In genomic region chr2:113126845-113127645, GRCh38 we compare ENCODE assay signal across 14 cellular contexts. TPM values are rescaled to one million over a fixed set of nuclear protein-coding genes. Genes with fewer than 3 reads are reported as not detected.
DNase-seq lines count a peak whose midpoint lies in the region; ATAC-seq and TF ChIP-seq lines count a peak whose summit lies in the region.
"Had no signal": no experiment of that assay in that cellular context is flagged by ENCODE, and none has a peak within 500 bp of the region (broad histone marks: within the 10 kb centered on the region; RNA-seq: fewer than 3 reads in every experiment).

TSS of gene IL1RN (plus strand) at chr2:113127598. CDS start at chr2:113127625, 27 bp downstream.

- no peaks in the 10 kb centered on the region for H3K9me3 Mint-ChIP-seq in stimulated activated memory B cell treated with anti-CD40 and anti-IgM and Interleukin-4, amounts not matched to agents 10 μg/mL and 1 μg/mL and 100 μg/mL, for 72 hours
- H3K9me3 Mint-ChIP-seq: activated naive CD8-positive, alpha-beta T cell treated with anti-CD3 and anti-CD28 coated beads, Interleukin-2, amount 10 ng/mL, durations not matched to agents 7 days and 5 days had no signal

- peak within 1 kb of the TSS in 1 of 5 donors; percentile 26 for H3K9ac ChIP-seq in subcutaneous abdominal adipose tissue (ENCODE audit: low read length in 5 of 5)

- DNase-seq in NB4 (ENCODE audit: low read depth) (peak; percentile 95), adrenal gland (peak in 3 of 7 donors; percentile 31 to 47 (median 42)), left lobe of liver (ENCODE audit: low spot score) (peak; percentile 73), RPMI8226 (no peak), NCI-H226 (no peak), NCI-H526 (lab: John Stamatoyannopoulos, UW) (no peak)
- DNase-seq: activated CD4-positive, alpha-beta T cell treated with anti-CD3 and anti-CD28 coated beads for 48 hours; activated naive CD8-positive, alpha-beta T cell treated with anti-CD3 and anti-CD28 coated beads, Interleukin-2, amount 10 ng/mL, durations not matched to agents 7 days and 5 days; NCI-H1092; NCI-H510A treated with DMSO at 0.1 percent for 48 hours had no signal

- H3K9me3 ChIP-seq in adrenal gland (replicated peaks in 1 of 3) (no peaks in the 10 kb centered on the region), subcutaneous abdominal adipose tissue (ENCODE audit: control insufficient read depth in 5 of 5, low read length in 5 of 5) (no peaks in the 10 kb centered on the region)

- H3K4me3 ChIP-seq in NB4 (ENCODE audit: low read depth, low read length) (peak within 1 kb of the TSS; percentile 60), adrenal gland (no peak within 1 kb of the TSS), subcutaneous abdominal adipose tissue (ENCODE audit: low read depth in 1 of 5, low read length in 5 of 5) (peak within 1 kb of the TSS in 3 of 5 donors; percentile 4 to 31 (median 20))

- no peak within 1 kb of the TSS for H3K27ac Mint-ChIP-seq in stimulated activated memory B cell treated with anti-CD40 and anti-IgM and Interleukin-4, amounts not matched to agents 10 μg/mL and 1 μg/mL and 100 μg/mL, for 72 hours
- H3K27ac Mint-ChIP-seq: activated naive CD8-positive, alpha-beta T cell treated with anti-CD3 and anti-CD28 coated beads, Interleukin-2, amount 10 ng/mL, durations not matched to agents 7 days and 5 days had no signal

- no peaks in the 10 kb centered on the region for H3K27me3 Mint-ChIP-seq in stimulated activated memory B cell treated with anti-CD40 and anti-IgM and Interleukin-4, amounts not matched to agents 10 μg/mL and 1 μg/mL and 100 μg/mL, for 72 hours

- peaks cover 32 to 39% of the 10 kb centered on the region in 2 donors for H3K4me1 ChIP-seq in adrenal gland (replicated peaks in 1 of 2)
- H3K4me1 ChIP-seq in subcutaneous abdominal adipose tissue (ENCODE audit: control insufficient read depth in 5 of 5, insufficient read depth in 5 of 5, low read length in 5 of 5), result peaks cover 0 to 14% (median 0%) of the 10 kb centered on the region in 5 donors

- TF ChIP-seq CTCF in NB4 (IDR thresholded peaks at IDR 0.05; ENCODE audit: low read depth, low read length) (no peak), adrenal gland (IDR thresholded peaks at IDR 0.05) (no peak)

- peak within 1 kb of the TSS in 4 of 5 donors; percentile 7 to 77 (median 33) for H3K27ac ChIP-seq in adrenal gland
- H3K27ac ChIP-seq in subcutaneous abdominal adipose tissue (ENCODE audit: low read depth, low read length), result no peak within 1 kb of the TSS

- WGBS in adrenal gland, 4 donors, result 48 to 60% (median 54%) methylated on average over 16 of the region's 16 CpGs

- H3K27me3 ChIP-seq in adrenal gland (no peaks in the 10 kb centered on the region), subcutaneous abdominal adipose tissue (ENCODE audit: control insufficient read depth in 5 of 5, insufficient read depth in 4 of 5, low read length in 5 of 5) (no peaks in the 10 kb centered on the region)

- H3K4me1 Mint-ChIP-seq in stimulated activated memory B cell treated with anti-CD40 and anti-IgM and Interleukin-4, amounts not matched to agents 10 μg/mL and 1 μg/mL and 100 μg/mL, for 72 hours, result peaks cover 30% of the 10 kb centered on the region

- no peak within 1 kb of the TSS for H3K4me3 Mint-ChIP-seq in stimulated activated memory B cell treated with anti-CD40 and anti-IgM and Interleukin-4, amounts not matched to agents 10 μg/mL and 1 μg/mL and 100 μg/mL, for 72 hours
- H3K4me3 Mint-ChIP-seq: activated naive CD8-positive, alpha-beta T cell treated with anti-CD3 and anti-CD28 coated beads, Interleukin-2, amount 10 ng/mL, durations not matched to agents 7 days and 5 days had no signal

- peak; percentile 52 for ATAC-seq in left lobe of liver
- ATAC-seq in stimulated activated memory B cell treated with anti-CD40 and anti-IgM and Interleukin-4, amounts not matched to agents 10 μg/mL and 1 μg/mL and 100 μg/mL, for 72 hours, result no peak

- no peaks in the 10 kb centered on the region for H3K36me3 Mint-ChIP-seq in stimulated activated memory B cell treated with anti-CD40 and anti-IgM and Interleukin-4, amounts not matched to agents 10 μg/mL and 1 μg/mL and 100 μg/mL, for 72 hours
- H3K36me3 Mint-ChIP-seq: activated naive CD8-positive, alpha-beta T cell treated with anti-CD3 and anti-CD28 coated beads, Interleukin-2, amount 10 ng/mL, durations not matched to agents 7 days and 5 days had no signal

- H3K36me3 ChIP-seq in adrenal gland (replicated peaks in 1 of 2) (no peaks in the 10 kb centered on the region), subcutaneous abdominal adipose tissue (ENCODE audit: control insufficient read depth in 5 of 5, insufficient read depth in 5 of 5, low read length in 5 of 5) (no peaks in the 10 kb centered on the region)

- TF ChIP-seq POLR2A in NB4 (IDR thresholded peaks at IDR 0.05; ENCODE audit: extremely low read depth, insufficient read length), result no peak
- no peak for TF ChIP-seq POLR2A in adrenal gland (IDR thresholded peaks at IDR 0.05)

- intact Hi-C loops in adrenal gland (cut with DNase I), result loop anchor here in 1 of 2 donors (5.0 kb wide), 1 partner anchor 45 kb away; no protein-coding TSS in a partner anchor

RNA-seq across cellular contexts. Expression of gene IL1RN, which starts in this region (rescaled TPM):
- total RNA-seq in adrenal gland (1 to 10 TPM in 4 of 8 donors, under 1 TPM in 2, not detected in 2; 0.42 to 6.1 (median 1.1) TPM), left lobe of liver (16.0 TPM)
- polyA plus RNA-seq in adrenal gland, result 1 to 10 TPM; 1.4 to 2.6 (median 2.5) TPM
- total RNA-seq: SK-MEL-5, skeletal muscle tissue had no signal

Comparison
In these comparisons a context has a peak if more than half of its experiments do, and no peak if none do; other contexts are left out.
1. DNase-seq: peak in NB4 (single experiment) and left lobe of liver (single experiment); none in RPMI8226 (single experiment), NCI-H226 (single experiment) and NCI-H526 (0 of 2).
2. H3K4me3 ChIP-seq: peak in NB4 (single experiment) and subcutaneous abdominal adipose tissue (3 of 5); none in adrenal gland (0 of 4).